In the genomic region with DNA sequence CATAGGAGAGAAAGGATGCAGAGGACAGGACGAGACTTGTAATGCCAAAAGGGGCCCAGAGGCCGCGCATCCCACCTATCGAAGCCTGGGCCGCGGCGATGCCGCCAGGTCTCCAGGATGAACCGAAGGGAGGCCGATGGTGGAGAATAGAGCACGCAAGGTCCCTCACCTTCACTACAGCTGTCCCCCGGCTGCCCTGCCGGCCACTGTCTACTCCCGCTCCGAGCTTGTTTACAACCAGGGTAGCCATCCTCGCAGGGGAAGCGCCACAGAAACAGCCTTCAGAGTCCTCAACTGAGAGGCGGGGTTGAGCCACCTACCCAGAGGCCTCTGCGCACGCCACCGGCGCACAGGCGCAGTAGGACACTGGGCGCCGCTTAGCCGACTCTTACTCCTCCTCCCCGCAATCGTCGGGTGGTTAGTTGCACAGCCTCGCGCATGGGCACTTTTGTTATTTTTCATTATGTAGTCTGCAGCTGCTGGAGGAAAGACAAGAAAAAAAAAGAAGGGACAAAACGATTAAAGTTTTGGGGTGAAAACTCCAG, we compare ENCODE assay signal across 8 cellular contexts. TPM values are rescaled to one million over a fixed set of nuclear protein-coding genes. Genes with fewer than 3 reads are reported as not detected.
DNase-seq lines count a peak whose midpoint lies in the region; ATAC-seq and FAIRE-seq lines count a peak whose summit lies in the region.

A gene (minus strand): TSS at position 309 of the 545 bp plus-strand sequence. CDS start 59 bp downstream, at position 250.

- peak; percentile 95 for ATAC-seq in GM21390 (IDR thresholded peaks at IDR 0.05; ENCODE audit: unreplicated experiment)
- ATAC-seq in activated CD8-positive, alpha-beta memory T cell treated with anti-CD3 and anti-CD28 coated beads, Interleukin-2, amount 10 ng/mL, durations not matched to agents 7 days and 5 days, result peak; percentile 98

- DNase-seq in Caki2 (ENCODE audit: low read depth) (peak; percentile 93), HUDEP-2 (lab: John Stamatoyannopoulos, UW; ENCODE audit: unreplicated experiment in 76 of 76) (peak in 74 of 76 experiments; percentile 38 to 91 (median 80)), NOMO-1 treated with dmso at 0.1 percent for 144 hours (lab: John Stamatoyannopoulos, UW; ENCODE audit: unreplicated experiment) (peak; percentile 94), midbrain (lab: John Stamatoyannopoulos, UW) (peak; percentile 97)
- peak; percentile 96 for DNase-seq in activated CD8-positive, alpha-beta memory T cell treated with anti-CD3 and anti-CD28 coated beads, Interleukin-2, amount 10 ng/mL, durations not matched to agents 7 days and 5 days
- DNase-seq in stimulated activated CD8-positive, alpha-beta memory T cell treated with anti-CD3 and anti-CD28 coated beads, Interleukin-15, amount 100 ng/mL, for 48 hours (ENCODE audit: low read depth in 2 of 2), result peak; percentile 86 to 88

- H3K36me3 Mint-ChIP-seq in activated CD8-positive, alpha-beta memory T cell treated with anti-CD3 and anti-CD28 coated beads, Interleukin-2, amount 10 ng/mL, durations not matched to agents 7 days and 5 days, result peaks cover 7% of the 10 kb centered on the region

- CTCF ChIA-PET in activated CD8-positive, alpha-beta memory T cell treated with anti-CD3 and anti-CD28 coated beads, Interleukin-2, amount 10 ng/mL, durations not matched to agents 7 days and 5 days (lab: Charles Lee), result interaction anchor here (0.7 to 1.6 kb wide), 5 partner anchors 11 to 60 kb away, joined by 3 to 9 read pairs (median 4); no protein-coding TSS in a partner anchor

- in situ Hi-C loops in Caki2 (cut with HindIII; ENCODE audit: low pct_unique_long_range_greater_than_20kb, low sequenced_read_pairs), result no loop called here

- peak within 1 kb of the TSS; percentile 99 for H3K4me3 Mint-ChIP-seq in activated CD8-positive, alpha-beta memory T cell treated with anti-CD3 and anti-CD28 coated beads, Interleukin-2, amount 10 ng/mL, durations not matched to agents 7 days and 5 days

- no peaks in the 10 kb centered on the region for H3K27me3 Mint-ChIP-seq in activated CD8-positive, alpha-beta memory T cell treated with anti-CD3 and anti-CD28 coated beads, Interleukin-2, amount 10 ng/mL, durations not matched to agents 7 days and 5 days

- H3K4me1 Mint-ChIP-seq in activated CD8-positive, alpha-beta memory T cell treated with anti-CD3 and anti-CD28 coated beads, Interleukin-2, amount 10 ng/mL, durations not matched to agents 7 days and 5 days, result peaks cover 35% of the 10 kb centered on the region

- H3K27ac Mint-ChIP-seq in activated CD8-positive, alpha-beta memory T cell treated with anti-CD3 and anti-CD28 coated beads, Interleukin-2, amount 10 ng/mL, durations not matched to agents 7 days and 5 days, result peak within 1 kb of the TSS; percentile 96

- peak; percentile 64 for FAIRE-seq in endometrium (lab: Jason Lieb, UNC)

- no peaks in the 10 kb centered on the region for H3K9me3 Mint-ChIP-seq in activated CD8-positive, alpha-beta memory T cell treated with anti-CD3 and anti-CD28 coated beads, Interleukin-2, amount 10 ng/mL, durations not matched to agents 7 days and 5 days (ENCODE audit: low read depth)

RNA-seq across cellular contexts. Expression of the gene that starts here (rescaled TPM):
- total RNA-seq in Caki2 (2014; rRNA removed; shearing (Covaris generic); ENCODE audit: low replicate concordance), result 3.9 and 9.7 TPM in 2 replicates
- total RNA-seq in activated CD8-positive, alpha-beta memory T cell treated with anti-CD3 and anti-CD28 coated beads, Interleukin-2, amount 10 ng/mL, durations not matched to agents 7 days and 5 days, result 10 to 100 TPM in 1 of 2 experiments, 1 to 10 TPM in 1; 9.9 to 10.3 TPM

Comparison
In these comparisons a context has a peak if more than half of its experiments do, and no peak if none do; other contexts are left out.
1. Peak in every context shown above with its lines: DNase-seq and ATAC-seq.